Comparison of ENCODE assay signal across 8 cellular contexts in the genomic region with DNA sequence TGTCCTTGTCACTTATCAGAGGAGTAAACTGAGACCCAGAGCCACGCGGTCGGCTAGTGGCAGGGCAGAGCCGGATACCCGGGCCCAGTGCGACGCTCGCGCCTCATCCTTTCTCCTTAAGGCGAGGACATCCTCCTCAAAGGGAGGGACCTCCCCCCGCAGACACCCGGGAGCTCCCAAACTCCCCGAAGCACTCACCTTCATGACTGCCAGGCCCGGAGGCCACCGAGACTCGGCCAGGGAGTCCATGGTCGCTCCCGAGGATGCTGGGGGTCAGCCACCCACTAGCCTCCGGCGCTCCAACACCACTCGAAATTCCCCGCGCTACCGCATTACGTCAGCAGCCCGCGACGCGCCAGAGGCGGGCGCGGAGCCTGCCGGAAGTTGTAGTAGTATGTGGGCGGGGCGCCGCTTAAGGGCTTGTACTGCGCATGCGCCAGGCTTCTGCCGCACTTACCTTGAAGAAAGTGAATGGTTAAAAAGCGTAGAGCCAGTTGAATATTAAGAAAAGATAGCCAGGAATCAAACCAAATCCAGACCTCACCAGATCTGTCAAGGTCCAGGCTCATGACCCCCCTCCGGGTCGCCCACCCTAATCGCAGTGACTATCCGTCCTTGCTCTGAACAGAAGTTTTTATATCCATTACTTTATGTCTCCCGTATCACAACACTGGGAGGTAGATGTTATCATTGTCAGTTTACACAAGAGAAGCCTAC. TPM values are rescaled to one million over a fixed set of nuclear protein-coding genes. Genes with fewer than 3 reads are reported as not detected.
DNase-seq lines count a peak whose midpoint lies in the region; TF ChIP-seq lines count a peak whose summit lies in the region.

A gene with protein sequence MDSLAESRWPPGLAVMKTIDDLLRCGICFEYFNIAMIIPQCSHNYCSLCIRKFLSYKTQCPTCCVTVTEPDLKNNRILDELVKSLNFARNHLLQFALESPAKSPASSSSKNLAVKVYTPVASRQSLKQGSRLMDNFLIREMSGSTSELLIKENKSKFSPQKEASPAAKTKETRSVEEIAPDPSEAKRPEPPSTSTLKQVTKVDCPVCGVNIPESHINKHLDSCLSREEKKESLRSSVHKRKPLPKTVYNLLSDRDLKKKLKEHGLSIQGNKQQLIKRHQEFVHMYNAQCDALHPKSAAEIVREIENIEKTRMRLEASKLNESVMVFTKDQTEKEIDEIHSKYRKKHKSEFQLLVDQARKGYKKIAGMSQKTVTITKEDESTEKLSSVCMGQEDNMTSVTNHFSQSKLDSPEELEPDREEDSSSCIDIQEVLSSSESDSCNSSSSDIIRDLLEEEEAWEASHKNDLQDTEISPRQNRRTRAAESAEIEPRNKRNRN (minus strand): TSS at position 336 of the 717 bp plus-strand sequence. CDS start 87 bp downstream, at position 249.

- H3K9me2 ChIP-seq in Loucy (replicated peaks; ENCODE audit: low read depth, low read length) = no peaks in the 10 kb centered on the region

- H4K20me1 ChIP-seq in Loucy (ENCODE audit: insufficient read depth, low read length, poor library complexity, severe bottlenecking) = peaks cover 28% of the 10 kb centered on the region

- H3K36me3 ChIP-seq in H7 (replicated peaks; ENCODE audit: control insufficient read depth, insufficient read depth, low read length) (no peaks in the 10 kb centered on the region; the same call in 1 of the 2 replicates), Loucy (ENCODE audit: insufficient read depth, low read length) (no peaks in the 10 kb centered on the region)

- H3K79me2 ChIP-seq in Loucy (ENCODE audit: insufficient read depth, low read length) = peaks cover 49% of the 10 kb centered on the region

- H3K9me3 ChIP-seq in Loucy (ENCODE audit: insufficient read depth, low read depth, low read length) = no peaks in the 10 kb centered on the region

- no peaks in the 10 kb centered on the region for H3K27me3 ChIP-seq in H7 (ENCODE audit: control insufficient read depth, insufficient read depth, low read length)
- no peaks in the 10 kb centered on the region for H3K27me3 ChIP-seq in Loucy (ENCODE audit: insufficient read depth, low read length, poor library complexity, severe bottlenecking)

- H3K4me1 ChIP-seq in Loucy (ENCODE audit: insufficient read depth, low read length, poor library complexity, severe bottlenecking) = peaks cover 55% of the 10 kb centered on the region

- H3K36me3 Mint-ChIP-seq in nephron progenitor cell (ENCODE audit: low read depth) = peaks cover 7% of the 10 kb centered on the region
- peaks cover 30% of the 10 kb centered on the region for H3K36me3 Mint-ChIP-seq in stimulated activated naive CD8-positive, alpha-beta T cell treated with anti-CD3 and anti-CD28 coated beads, Interleukin-15, Interleukin-2, amounts not matched to agents 100 ng/mL and 50 ng/mL, for 24 hours (ENCODE audit: low read depth)

- peak within 1 kb of the TSS; percentile 94 for H3K27ac Mint-ChIP-seq in nephron progenitor cell
- H3K27ac Mint-ChIP-seq in stimulated activated naive CD8-positive, alpha-beta T cell treated with anti-CD3 and anti-CD28 coated beads, Interleukin-15, Interleukin-2, amounts not matched to agents 100 ng/mL and 50 ng/mL, for 24 hours = peak within 1 kb of the TSS; percentile 88

- peak within 1 kb of the TSS; percentile 99 for H3K4me2 ChIP-seq in Loucy (ENCODE audit: low read depth, low read length, poor library complexity, severe bottlenecking)

- DNase-seq in ELR (ENCODE audit: low read depth) = peak; percentile 92
- DNase-seq in H7 = peak; percentile 90
- peak; percentile 79 to 88 for DNase-seq in SHP77 (lab: John Stamatoyannopoulos, UW)
- DNase-seq in activated T-helper 9 cell treated with anti-CD3 and anti-CD28 coated beads, Interleukin-2, amount 50 U/mL, for 16 hours (ENCODE audit: low read depth) = peak; percentile 85
- peak; percentile 88 for DNase-seq in fibroblast of the aortic adventitia (ENCODE audit: low read depth)
- DNase-seq in nephron progenitor cell = peak; percentile 95

- H3K9ac ChIP-seq in Loucy (ENCODE audit: low read depth, low read length, poor library complexity, severe bottlenecking) = peak within 1 kb of the TSS; percentile 86

- H3K4me3 ChIP-seq in H7 (ENCODE audit: insufficient read depth, low read depth, low read length) (peak within 1 kb of the TSS; percentile 80), Loucy (ENCODE audit: low read length, poor library complexity, severe bottlenecking) (peak within 1 kb of the TSS; percentile 97), fibroblast of the aortic adventitia (ENCODE audit: low read depth, low read length) (peak within 1 kb of the TSS; percentile 85)

- H3F3A ChIP-seq in Loucy (ENCODE audit: low read depth) = no peaks in the 10 kb centered on the region

- TF ChIP-seq CTCF in Loucy (conservative IDR thresholded peaks at IDR 0.05; ENCODE audit: low read length) (no peak), fibroblast of the aortic adventitia (IDR thresholded peaks at IDR 0.05; ENCODE audit: insufficient read depth, low read length) (no peak), nephron progenitor cell (IDR thresholded peaks at IDR 0.05) (no peak)

- H3K27me3 Mint-ChIP-seq in nephron progenitor cell (ENCODE audit: low read depth, poor library complexity) = peaks cover 22% of the 10 kb centered on the region
- H3K27me3 Mint-ChIP-seq in stimulated activated naive CD8-positive, alpha-beta T cell treated with anti-CD3 and anti-CD28 coated beads, Interleukin-15, Interleukin-2, amounts not matched to agents 100 ng/mL and 50 ng/mL, for 24 hours = peaks cover 3% of the 10 kb centered on the region

- H2AFZ ChIP-seq in Loucy (ENCODE audit: low read length) = peak within 1 kb of the TSS; percentile 94

- no peaks in the 10 kb centered on the region for H3K9me3 Mint-ChIP-seq in nephron progenitor cell
- no peaks in the 10 kb centered on the region for H3K9me3 Mint-ChIP-seq in stimulated activated naive CD8-positive, alpha-beta T cell treated with anti-CD3 and anti-CD28 coated beads, Interleukin-15, Interleukin-2, amounts not matched to agents 100 ng/mL and 50 ng/mL, for 24 hours

- H3K4me1 Mint-ChIP-seq in nephron progenitor cell = peaks cover 52% of the 10 kb centered on the region
- H3K4me1 Mint-ChIP-seq in stimulated activated naive CD8-positive, alpha-beta T cell treated with anti-CD3 and anti-CD28 coated beads, Interleukin-15, Interleukin-2, amounts not matched to agents 100 ng/mL and 50 ng/mL, for 24 hours (ENCODE audit: low read depth) = peaks cover 45% of the 10 kb centered on the region

- H3K4me3 Mint-ChIP-seq in nephron progenitor cell = peak within 1 kb of the TSS; percentile 98
- H3K4me3 Mint-ChIP-seq in stimulated activated naive CD8-positive, alpha-beta T cell treated with anti-CD3 and anti-CD28 coated beads, Interleukin-15, Interleukin-2, amounts not matched to agents 100 ng/mL and 50 ng/mL, for 24 hours = peak within 1 kb of the TSS; percentile 94

RNA-seq across cellular contexts. Expression of the gene that starts here (rescaled TPM):
- total RNA-seq in H7 (2014; rRNA removed; shearing (Covaris generic)) = 18.4 and 21.0 TPM in 2 replicates
- total RNA-seq in fibroblast of the aortic adventitia (ENCODE audit: low replicate concordance) = 2.2 and 28.1 TPM in 2 replicates

Comparison
In these comparisons a context has a peak if more than half of its experiments do, and no peak if none do; other contexts are left out.
1. Peak in every context shown above with its lines: DNase-seq and H3K4me3 ChIP-seq.